28 cellular contexts compared by ENCODE assay signal in genomic region chr19:21680026-21680425, GRCh38.
"Had no signal": no experiment of that assay in that cellular context is flagged by ENCODE, and none has a peak within 500 bp of the region (broad histone marks: within the 10 kb centered on the region; RNA-seq: fewer than 3 reads in every experiment).

No MANE protein-coding gene starts in this region.

- H3K4me3 ChIP-seq: neural progenitor cell, ovary, psoas muscle, right lobe of liver, sigmoid colon, stomach, thoracic aorta, thyroid gland, tibial nerve, upper lobe of left lung, vagina had no signal

- H3K4me2 ChIP-seq: neural progenitor cell had no signal

- H3K4me1 Mint-ChIP-seq: nephron; neural progenitor cell; stimulated activated effector memory CD8-positive, alpha-beta T cell treated with anti-CD3 and anti-CD28 coated beads, Interleukin-12 subunit alpha, Interleukin-12 subunit beta, amount 100 ng/mL, for 72 hours had no signal

- H3K27me3 ChIP-seq: neural progenitor cell, ovary, right lobe of liver, sigmoid colon, stomach, thyroid gland, tibial nerve, upper lobe of left lung, vagina had no signal

- H3K9me3 Mint-ChIP-seq: stimulated activated effector memory CD8-positive, alpha-beta T cell treated with anti-CD3 and anti-CD28 coated beads, Interleukin-12 subunit alpha, Interleukin-12 subunit beta, amount 100 ng/mL, for 72 hours had no signal

- H3K27ac ChIP-seq: neural progenitor cell, ovary, parathyroid adenoma, psoas muscle, right lobe of liver, sigmoid colon, stomach, thoracic aorta, thyroid gland, tibial nerve, upper lobe of left lung, vagina had no signal

- H3K9ac ChIP-seq: neural progenitor cell, parathyroid adenoma had no signal

- H3K27me3 Mint-ChIP-seq: progenitor cell of endocrine pancreas; stimulated activated naive CD8-positive, alpha-beta T cell treated with anti-CD3 and anti-CD28 coated beads, Interleukin-15, Interleukin-2, amounts not matched to agents 100 ng/mL and 50 ng/mL, for 24 hours had no signal

- H3K79me2 ChIP-seq: parathyroid adenoma had no signal

- H3K27ac Mint-ChIP-seq: nephron; neural progenitor cell; progenitor cell of endocrine pancreas; stimulated activated effector memory CD8-positive, alpha-beta T cell treated with anti-CD3 and anti-CD28 coated beads, Interleukin-12 subunit alpha, Interleukin-12 subunit beta, amount 100 ng/mL, for 72 hours; stimulated activated naive B cell treated with anti-CD40 and anti-IgM and Interleukin-4, amounts not matched to agents 10 μg/mL and 1 μg/mL and 100 μg/mL, for 72 hours; stimulated activated naive CD8-positive, alpha-beta T cell treated with anti-CD3 and anti-CD28 coated beads, Interleukin-15, Interleukin-2, amounts not matched to agents 100 ng/mL and 50 ng/mL, for 24 hours had no signal

- DNase-seq: occipital lobe; ovary; posterior cingulate gyrus; psoas muscle; right cardiac atrium; right lobe of liver; sigmoid colon; small intestine; stimulated activated CD4-positive, alpha-beta T cell treated with anti-CD3 and anti-CD28 coated beads, Interleukin-15, amount 100 ng/mL, for 24 hours; stimulated activated CD4-positive, alpha-beta T cell treated with anti-CD3 and anti-CD28 coated beads, Interleukin-2, amount 100 ng/mL, for 24 hours; stimulated activated CD4-positive, alpha-beta T cell treated with anti-CD3 and anti-CD28 coated beads, Interleukin-2, amount 100 ng/mL, for 48 hours; stimulated activated CD4-positive, alpha-beta T cell treated with anti-CD3 and anti-CD28 coated beads, Interleukin-4, amount 100 ng/mL, for 24 hours; stimulated activated naive B cell treated with anti-CD40 and anti-IgM and Interleukin-4, amounts not matched to agents 10 μg/mL and 1 μg/mL and 100 μg/mL, for 72 hours; stimulated activated naive CD4-positive, alpha-beta T cell treated with Interleukin-2 at 50 U/mL for 16 hours; stomach; thyroid gland; trophoblast cell; upper lobe of left lung had no signal

- H2AFZ ChIP-seq: neural progenitor cell, parathyroid adenoma had no signal

- H3K9me3 ChIP-seq: ovary, psoas muscle, right lobe of liver, thoracic aorta, thyroid gland, vagina had no signal

- H3K4me3 Mint-ChIP-seq: nephron; neural progenitor cell; stimulated activated effector memory CD8-positive, alpha-beta T cell treated with anti-CD3 and anti-CD28 coated beads, Interleukin-12 subunit alpha, Interleukin-12 subunit beta, amount 100 ng/mL, for 72 hours; stimulated activated naive B cell treated with anti-CD40 and anti-IgM and Interleukin-4, amounts not matched to agents 10 μg/mL and 1 μg/mL and 100 μg/mL, for 72 hours; stimulated activated naive CD8-positive, alpha-beta T cell treated with anti-CD3 and anti-CD28 coated beads, Interleukin-15, Interleukin-2, amounts not matched to agents 100 ng/mL and 50 ng/mL, for 24 hours had no signal

- H3K4me1 ChIP-seq: neural progenitor cell, parathyroid adenoma, psoas muscle, right lobe of liver, sigmoid colon, stomach, thyroid gland, tibial nerve, upper lobe of left lung, vagina had no signal

- FAIRE-seq: small intestine, urothelium cell line had no signal

- H3K36me3 ChIP-seq: neural progenitor cell, ovary, right lobe of liver, sigmoid colon, stomach, thoracic aorta, thyroid gland, tibial nerve, upper lobe of left lung, vagina had no signal

- H3K36me3 Mint-ChIP-seq: neural progenitor cell; stimulated activated effector memory CD8-positive, alpha-beta T cell treated with anti-CD3 and anti-CD28 coated beads, Interleukin-12 subunit alpha, Interleukin-12 subunit beta, amount 100 ng/mL, for 72 hours; stimulated activated naive B cell treated with anti-CD40 and anti-IgM and Interleukin-4, amounts not matched to agents 10 μg/mL and 1 μg/mL and 100 μg/mL, for 72 hours had no signal
